ENCODE assay signal across 17 cellular contexts in genomic region chr17:73045722-73046121, GRCh38. TPM values are rescaled to one million over a fixed set of nuclear protein-coding genes. Genes with fewer than 3 reads are reported as not detected.
A peak's percentile ranks its signal among the peaks of the same experiment; 100 is the strongest.
DNase-seq lines count a peak whose midpoint lies in the region; ATAC-seq, FAIRE-seq and TF ChIP-seq lines count a peak whose summit lies in the region.
"Had no signal": no experiment of that assay in that cellular context is flagged by ENCODE, and none has a peak within 500 bp of the region (broad histone marks: within the 10 kb centered on the region; RNA-seq: fewer than 3 reads in every experiment).

No MANE protein-coding gene starts in this region.

- DNase-seq in Right ventricle myocardium superior (peak; percentile 47), right atrium auricular region (ENCODE audit: low spot score) (no peak), NCI-H69 (lab: John Stamatoyannopoulos, UW) (peak; percentile 23), myocyte (ENCODE audit: low read depth) (peak; percentile 54), GM23338 (ENCODE audit: low spot score) (no peak), middle frontal gyrus (ENCODE audit: extremely low spot score, low spot score) (no peak), RCC 7860 (ENCODE audit: low spot score) (no peak)
- DNase-seq: 8988T; CD4-positive, alpha-beta memory T cell; HFFc6; MG63; NCI-H1092; NCI-H2107; NCI-H345; NCI-H774; PC-9 had no signal

- H3K4me3 ChIP-seq in right atrium auricular region (no peak overlapping the region), GM23338 (no peak overlapping the region)
- H3K4me3 ChIP-seq: MG63, PC-9 had no signal

- H3K4me3 Mint-ChIP-seq in GM23338: no peak overlapping the region
- H3K4me3 Mint-ChIP-seq: CD4-positive, alpha-beta memory T cell; HFFc6 had no signal

- H3K9me3 ChIP-seq in right atrium auricular region: peaks cover 0 to 9% of the 10 kb centered on the region in 2 donors

- no peak overlapping the region for H3K4me2 ChIP-seq in GM23338
- H3K4me2 ChIP-seq: PC-9 had no signal

- H3K4me1 ChIP-seq in right atrium auricular region: peaks cover 0 to 19% of the 10 kb centered on the region in 2 donors
- H3K4me1 ChIP-seq in GM23338 (ENCODE audit: insufficient read depth): no peaks in the 10 kb centered on the region

- no peak overlapping the region for H3K27ac ChIP-seq in right atrium auricular region
- no peak overlapping the region for H3K27ac ChIP-seq in GM23338 (ENCODE audit: low read depth)
- H3K27ac ChIP-seq: PC-9 had no signal

- H2AFZ ChIP-seq in GM23338: no peak overlapping the region
- H2AFZ ChIP-seq: PC-9 had no signal

- H3K36me3 Mint-ChIP-seq in GM23338 (ENCODE audit: low read depth): 0 out of 3 replicates have a peak, but pooled peaks cover 6% of the 10 kb centered on the region

- H3K79me2 ChIP-seq in GM23338 (replicated peaks; ENCODE audit: insufficient read depth): no peaks in the 10 kb centered on the region; the same call in 1 of the 2 replicates

- H3F3A ChIP-seq in GM23338 (replicated peaks; ENCODE audit: low read depth): no peaks in the 10 kb centered on the region

- H3K27ac Mint-ChIP-seq in GM23338: no peak overlapping the region

- FAIRE-seq in RCC 7860 (lab: Jason Lieb, UNC): no peak

- ATAC-seq in Right ventricle myocardium superior (ENCODE audit: poor library complexity): no peak
- ATAC-seq in GM23338: no peak
- no peak for ATAC-seq in GM19351 (IDR thresholded peaks at IDR 0.05; ENCODE audit: unreplicated experiment)

- intact Hi-C loops in Right ventricle myocardium superior (cut with DNase I): no loop called here

- no peaks in the 10 kb centered on the region for H3K36me3 ChIP-seq in right atrium auricular region
- H3K36me3 ChIP-seq in GM23338 (ENCODE audit: insufficient read depth): no peaks in the 10 kb centered on the region

- H3K4me1 Mint-ChIP-seq in GM23338: no peaks in the 10 kb centered on the region

- no peaks in the 10 kb centered on the region for H3K27me3 ChIP-seq in right atrium auricular region
- no peaks in the 10 kb centered on the region for H3K27me3 ChIP-seq in GM23338 (ENCODE audit: insufficient read depth)
- H3K27me3 ChIP-seq: MG63 had no signal

- no peaks in the 10 kb centered on the region for H4K20me1 ChIP-seq in GM23338 (replicated peaks; ENCODE audit: insufficient read depth)

- H3K9me3 Mint-ChIP-seq in GM23338: no peaks in the 10 kb centered on the region; the same call in 2 of the 3 replicates

- H3K27me3 Mint-ChIP-seq in GM23338 (ENCODE audit: insufficient read depth, low read depth, poor library complexity): peaks cover 3% of the 10 kb centered on the region
- H3K27me3 Mint-ChIP-seq: CD4-positive, alpha-beta memory T cell had no signal

- TF ChIP-seq CTCF in right atrium auricular region (IDR thresholded peaks at IDR 0.05) (no peak), GM23338 (conservative IDR thresholded peaks at IDR 0.05; ENCODE audit: low read depth in 2 of 2) (no peak)

- H3K9me2 ChIP-seq in GM23338 (ENCODE audit: insufficient read depth): no peaks in the 10 kb centered on the region

TF ChIP-seq in GM23338, 12 proteins besides CTCF, POLR2A, EP300 and RAD21 (continues in another document):
- TF ChIP-seq POLR2AphosphoS5 (IDR thresholded peaks at IDR 0.05; ENCODE audit: low read depth): no peak
- no peak for TF ChIP-seq ZNF462 (CRISPR knock-in tag; IDR thresholded peaks at IDR 0.05)
- TF ChIP-seq ZNF331 (CRISPR knock-in tag; IDR thresholded peaks at IDR 0.05; ENCODE audit: low read depth): no peak
- no peak for TF ChIP-seq EZH2phosphoT487 (IDR thresholded peaks at IDR 0.05; ENCODE audit: unreplicated experiment)
- TF ChIP-seq STAT1 (IDR thresholded peaks at IDR 0.05; ENCODE audit: unreplicated experiment): no peak
- no peak for TF ChIP-seq REST (IDR thresholded peaks at IDR 0.05; ENCODE audit: unreplicated experiment)
- TF ChIP-seq EZH2 (IDR thresholded peaks at IDR 0.05; ENCODE audit: low read depth, unreplicated experiment): no peak
- no peak for TF ChIP-seq CREB1 (CRISPR knock-in tag; IDR thresholded peaks at IDR 0.05; ENCODE audit: low read depth)

RNA-seq across cellular contexts. Expression of gene SLC39A11, which starts 46.8 kb away (rescaled TPM):
- total RNA-seq in Right ventricle myocardium superior: 5.5 TPM
- 10 to 100 TPM in 1 of 2 donors, 1 to 10 TPM in 1; 7.4 to 15.5 TPM for total RNA-seq in right atrium auricular region
- total RNA-seq in myocyte: 9.1 and 9.4 TPM in 2 replicates
- 12.3 TPM for polyA plus RNA-seq in myocyte (2012)
- 9.4 and 18.1 TPM in 2 replicates for total RNA-seq in GM23338 (2014; rRNA removed; shearing (Covaris generic))
- 10.3 and 10.8 TPM in 2 replicates for polyA plus RNA-seq in GM23338 (2016; fragmentation: Nextera tagmentation; extraction: Ambion mirVana)

Comparison
In these comparisons a context has a peak if more than half of its experiments do, and no peak if none do; other contexts are left out.
1. DNase-seq: peak in Right ventricle myocardium superior (single experiment), NCI-H69 (single experiment) and myocyte (single experiment); none in right atrium auricular region (single experiment), GM23338 (single experiment), middle frontal gyrus (single experiment) and RCC 7860 (single experiment).